In the genomic region with DNA sequence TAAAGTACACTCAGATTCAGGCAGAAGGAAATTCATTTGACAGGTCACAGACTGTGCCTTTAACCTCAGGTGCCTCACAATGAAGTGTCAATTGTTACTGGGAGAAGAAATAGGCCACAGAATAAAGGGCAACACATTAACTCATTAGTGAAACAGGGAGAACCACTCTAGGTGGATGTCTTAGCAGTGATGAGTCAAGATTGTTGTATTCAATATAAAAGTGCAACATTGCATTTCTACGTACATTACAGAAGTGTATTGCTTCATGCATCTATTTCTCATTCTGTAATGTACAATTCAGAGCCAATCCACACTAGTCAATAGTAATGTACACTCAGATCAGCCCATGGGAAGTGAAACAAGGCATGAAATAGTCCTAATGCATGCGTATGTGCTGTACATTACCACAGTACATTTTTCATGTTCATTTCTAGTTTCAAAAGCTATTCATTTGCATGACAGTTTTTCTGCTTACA, we compare ENCODE assay signal across 10 cellular contexts. TPM values are rescaled to one million over a fixed set of nuclear protein-coding genes. Genes with fewer than 3 reads are reported as not detected.
DNase-seq lines count a peak whose midpoint lies in the region; ATAC-seq lines count a peak whose summit lies in the region.
"Had no signal": no experiment of that assay in that cellular context is flagged by ENCODE, and none has a peak within 500 bp of the region (broad histone marks: within the 10 kb centered on the region; RNA-seq: fewer than 3 reads in every experiment).

No MANE protein-coding gene starts in this region.

- no peak overlapping the region for H3K4me3 Mint-ChIP-seq in stimulated activated effector memory CD8-positive, alpha-beta T cell treated with anti-CD3 and anti-CD28 coated beads, Interleukin-12 subunit alpha, Interleukin-12 subunit beta, amount 100 ng/mL, for 72 hours
- H3K4me3 Mint-ChIP-seq: nephron; T-helper 2 cell treated with Interferon-gamma antibody and Interleukin-4, amounts not matched to agents 5 μg/mL and 100 μg/mL, for 36 hours had no signal

- H3K9me3 Mint-ChIP-seq in stimulated activated effector memory CD8-positive, alpha-beta T cell treated with anti-CD3 and anti-CD28 coated beads, Interleukin-12 subunit alpha, Interleukin-12 subunit beta, amount 100 ng/mL, for 72 hours, result no peaks in the 10 kb centered on the region
- H3K9me3 Mint-ChIP-seq: nephron; T-helper 2 cell treated with Interferon-gamma antibody and Interleukin-4, amounts not matched to agents 5 μg/mL and 100 μg/mL, for 36 hours had no signal

- no peaks in the 10 kb centered on the region for H3K36me3 Mint-ChIP-seq in stimulated activated effector memory CD8-positive, alpha-beta T cell treated with anti-CD3 and anti-CD28 coated beads, Interleukin-12 subunit alpha, Interleukin-12 subunit beta, amount 100 ng/mL, for 72 hours

- H3K27ac Mint-ChIP-seq in stimulated activated effector memory CD8-positive, alpha-beta T cell treated with anti-CD3 and anti-CD28 coated beads, Interleukin-12 subunit alpha, Interleukin-12 subunit beta, amount 100 ng/mL, for 72 hours, result no peak overlapping the region
- H3K27ac Mint-ChIP-seq: nephron; T-helper 2 cell treated with Interferon-gamma antibody and Interleukin-4, amounts not matched to agents 5 μg/mL and 100 μg/mL, for 36 hours had no signal

- intact Hi-C loops in head of caudate nucleus (cut with DNase I), result no loop called here

- ATAC-seq in HG02610 (IDR thresholded peaks at IDR 0.05; ENCODE audit: unreplicated experiment) (peak; percentile 97), HG03565 (IDR thresholded peaks at IDR 0.05; ENCODE audit: unreplicated experiment) (peak; percentile 98)
- ATAC-seq in stimulated activated effector memory CD8-positive, alpha-beta T cell treated with anti-CD3 and anti-CD28 coated beads, Interleukin-12 subunit alpha, Interleukin-12 subunit beta, amount 100 ng/mL, for 72 hours, result peak; percentile 89

- no peaks in the 10 kb centered on the region for H3K4me1 Mint-ChIP-seq in stimulated activated effector memory CD8-positive, alpha-beta T cell treated with anti-CD3 and anti-CD28 coated beads, Interleukin-12 subunit alpha, Interleukin-12 subunit beta, amount 100 ng/mL, for 72 hours

- DNase-seq in SIG-M5 treated with dmso at 0.1 percent for 504 hours (lab: John Stamatoyannopoulos, UW; ENCODE audit: unreplicated experiment) (peak; percentile 73), SIG-M5 (lab: John Stamatoyannopoulos, UW) (no peak), HT-29 (ENCODE audit: low spot score) (no peak), NCI-H187 treated with DMSO at 0.1 percent for 48 hours (lab: John Stamatoyannopoulos, UW) (no peak), head of caudate nucleus (no peak)
- DNase-seq in stimulated activated effector memory CD8-positive, alpha-beta T cell treated with anti-CD3 and anti-CD28 coated beads, Interleukin-12 subunit alpha, Interleukin-12 subunit beta, amount 100 ng/mL, for 72 hours (ENCODE audit: low spot score in 2 of 2), result no peak

RNA-seq across cellular contexts. Expression of gene ARL5A, which starts 12.0 kb away (rescaled TPM):
- 82.0 and 125 TPM in 2 replicates for total RNA-seq in HT-29 (2014; rRNA removed; shearing (Covaris generic))
